14 cellular contexts compared by ENCODE assay signal in genomic region chr17:65533855-65534457, GRCh38.
"Had no signal": no experiment of that assay in that cellular context is flagged by ENCODE, and none has a peak within 500 bp of the region (broad histone marks: within the 10 kb centered on the region; RNA-seq: fewer than 3 reads in every experiment).

No MANE protein-coding gene starts in this region.

- H3K27ac ChIP-seq: cardiac muscle cell, heart right ventricle, tibial artery, WERI-Rb-1 had no signal

- DNase-seq: activated CD4-positive, alpha-beta T cell treated with anti-CD3 and anti-CD28 coated beads, Interleukin-2, amount 10 ng/mL, durations not matched to agents 24 days and 14 days; activated gamma-delta T cell treated with Interleukin-2 at 50 U/mL for 16 hours; activated naive CD8-positive, alpha-beta T cell treated with anti-CD3 and anti-CD28 coated beads, Interleukin-2, amount 10 ng/mL, durations not matched to agents 7 days and 5 days; activated T-cell treated with anti-CD3 and anti-CD28 coated beads, Interleukin-2, amount 50 U/mL, for 1 hour; esophagus squamous epithelium; foreskin fibroblast; heart right ventricle; kidney; naive B cell; stimulated activated CD4-positive, alpha-beta T cell treated with anti-CD3 and anti-CD28 coated beads, Interleukin-4, amount 100 ng/mL, for 4 hours; stomach; WERI-Rb-1 had no signal

- H3K9me3 ChIP-seq: esophagus squamous epithelium, heart right ventricle, stomach, tibial artery had no signal

- ATAC-seq: heart right ventricle had no signal

- H3K4me3 Mint-ChIP-seq: activated CD4-positive, alpha-beta T cell treated with anti-CD3 and anti-CD28 coated beads, Interleukin-2, amount 10 ng/mL, durations not matched to agents 24 days and 14 days; activated naive CD8-positive, alpha-beta T cell treated with anti-CD3 and anti-CD28 coated beads, Interleukin-2, amount 10 ng/mL, durations not matched to agents 7 days and 5 days; naive B cell had no signal

- H3K27me3 ChIP-seq: cardiac muscle cell, esophagus squamous epithelium, heart right ventricle, stomach, tibial artery had no signal

- H3K4me1 Mint-ChIP-seq: naive B cell had no signal

- H3K27me3 Mint-ChIP-seq: naive B cell had no signal

- H3K9me3 Mint-ChIP-seq: activated CD4-positive, alpha-beta T cell treated with anti-CD3 and anti-CD28 coated beads, Interleukin-2, amount 10 ng/mL, durations not matched to agents 24 days and 14 days; activated naive CD8-positive, alpha-beta T cell treated with anti-CD3 and anti-CD28 coated beads, Interleukin-2, amount 10 ng/mL, durations not matched to agents 7 days and 5 days; naive B cell had no signal

- H3K36me3 Mint-ChIP-seq: activated naive CD8-positive, alpha-beta T cell treated with anti-CD3 and anti-CD28 coated beads, Interleukin-2, amount 10 ng/mL, durations not matched to agents 7 days and 5 days; naive B cell had no signal

- H3K4me3 ChIP-seq: cardiac muscle cell, esophagus squamous epithelium, heart right ventricle, stomach, tibial artery had no signal

- H3K27ac Mint-ChIP-seq: activated CD4-positive, alpha-beta T cell treated with anti-CD3 and anti-CD28 coated beads, Interleukin-2, amount 10 ng/mL, durations not matched to agents 24 days and 14 days; activated naive CD8-positive, alpha-beta T cell treated with anti-CD3 and anti-CD28 coated beads, Interleukin-2, amount 10 ng/mL, durations not matched to agents 7 days and 5 days had no signal
